ENCODE assay signal across 1 cellular context in the genomic region with DNA sequence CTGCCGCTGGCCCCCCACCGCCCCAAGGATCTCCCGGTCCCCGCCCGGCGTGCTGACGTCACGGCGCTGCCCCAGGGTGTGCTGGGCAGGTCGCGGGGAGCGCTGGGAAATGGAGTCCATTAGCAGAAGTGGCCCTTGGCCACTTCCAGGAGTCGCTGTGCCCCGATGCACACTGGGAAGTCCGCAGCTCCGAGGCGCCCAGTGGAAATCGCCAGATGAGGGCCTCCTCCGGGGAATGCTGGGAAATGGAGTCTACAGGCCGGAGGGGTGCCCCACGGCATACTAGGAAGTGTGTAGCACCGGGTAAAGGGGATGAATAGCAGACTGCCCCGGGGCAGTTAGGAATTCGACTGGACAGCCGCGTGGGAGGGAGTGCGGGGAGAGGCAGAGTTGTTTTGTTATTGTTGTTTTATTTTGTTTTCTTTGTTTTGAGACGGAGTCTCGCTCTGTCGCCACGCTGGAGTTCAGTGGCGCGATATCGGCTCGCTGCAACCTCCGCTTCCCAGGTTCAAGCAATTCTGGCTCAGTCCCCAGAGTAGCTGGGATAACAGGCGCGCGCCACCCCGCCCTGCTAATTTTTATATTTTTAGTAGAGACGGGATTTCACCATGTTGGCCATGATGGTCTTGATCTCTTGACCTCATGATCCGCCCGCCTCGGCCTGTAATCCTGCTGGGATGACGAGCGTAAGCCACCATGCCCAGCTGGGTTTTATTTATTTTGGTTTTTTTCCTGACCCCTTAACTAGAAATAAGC.
TF ChIP-seq lines count a peak whose summit lies in the region.

A gene (minus strand): TSS at position 2 of the 756 bp plus-strand sequence. CDS start 94 bp downstream, outside the sequence.

TF ChIP-seq in K562, 482 proteins besides CTCF, POLR2A, EP300 and RAD21 (continued from another document and continues in another):
- TF ChIP-seq ESRRA (IDR thresholded peaks at IDR 0.05; ENCODE audit: borderline replicate concordance, low read depth) (peak; percentile 13; the same call in 1 of the 2 replicates), ARHGAP35 (IDR thresholded peaks at IDR 0.05; ENCODE audit: partially characterized antibody) (no peak), ZNF217 (CRISPR knock-in tag; IDR thresholded peaks at IDR 0.05) (no peak), RCOR1 (IDR thresholded peaks at IDR 0.05; ENCODE audit: borderline replicate concordance in 1 of 2, low read depth in 2 of 2, low read length in 2 of 2) (no peak), KAT8 (IDR thresholded peaks at IDR 0.05; ENCODE audit: low read depth) (no peak), ZNF274 (IDR thresholded peaks at IDR 0.05; ENCODE audit: borderline replicate concordance, low read depth, low read length) (no peak), SRSF3 (IDR thresholded peaks at IDR 0.05; ENCODE audit: insufficient read depth, low read length) (no peak), HOXB6 (CRISPR knock-in tag; IDR thresholded peaks at IDR 0.05; ENCODE audit: borderline replicate concordance) (no peak), SRSF7 (optimal IDR thresholded peaks at IDR 0.05; ENCODE audit: low read depth, low read length) (no peak), ZBED1 (IDR thresholded peaks at IDR 0.05) (no peak), SMC3 (conservative IDR thresholded peaks at IDR 0.05; ENCODE audit: insufficient read depth, low read depth, low read length) (no peak), ZNF23 (CRISPR knock-in tag; IDR thresholded peaks at IDR 0.05) (no peak), ZNF75A (CRISPR knock-in tag; IDR thresholded peaks at IDR 0.05) (no peak), NFATC3 (IDR thresholded peaks at IDR 0.05) (no peak), MTF1 (CRISPR knock-in tag; IDR thresholded peaks at IDR 0.05; ENCODE audit: borderline replicate concordance) (no peak), PPARD (CRISPR knock-in tag; IDR thresholded peaks at IDR 0.05) (no peak), SIN3A (IDR thresholded peaks at IDR 0.05; ENCODE audit: borderline replicate concordance in 2 of 2, control insufficient read depth in 1 of 2, low read depth in 2 of 2, low read length in 2 of 2) (peak in 1 of 2 experiments; percentile 70; a peak in 1 of 4 replicates), ZNF24 (IDR thresholded peaks at IDR 0.05) (peak; percentile 9; the same call in 1 of the 2 replicates), RFX5 (IDR thresholded peaks at IDR 0.05; ENCODE audit: low read depth, low read length) (no peak), ZNF699 (CRISPR knock-in tag; IDR thresholded peaks at IDR 0.05; ENCODE audit: insufficient replicate concordance) (no peak), SMARCB1 (IDR thresholded peaks at IDR 0.05; ENCODE audit: insufficient read length, low read depth) (no peak), SREBF2 (CRISPR knock-in tag; IDR thresholded peaks at IDR 0.05) (no peak), ZNF707 (CRISPR knock-in tag; conservative IDR thresholded peaks at IDR 0.05) (0 out of 2 replicates have a peak, but pooled peaks have one; percentile 9)
- TF ChIP-seq, protein P1, sequence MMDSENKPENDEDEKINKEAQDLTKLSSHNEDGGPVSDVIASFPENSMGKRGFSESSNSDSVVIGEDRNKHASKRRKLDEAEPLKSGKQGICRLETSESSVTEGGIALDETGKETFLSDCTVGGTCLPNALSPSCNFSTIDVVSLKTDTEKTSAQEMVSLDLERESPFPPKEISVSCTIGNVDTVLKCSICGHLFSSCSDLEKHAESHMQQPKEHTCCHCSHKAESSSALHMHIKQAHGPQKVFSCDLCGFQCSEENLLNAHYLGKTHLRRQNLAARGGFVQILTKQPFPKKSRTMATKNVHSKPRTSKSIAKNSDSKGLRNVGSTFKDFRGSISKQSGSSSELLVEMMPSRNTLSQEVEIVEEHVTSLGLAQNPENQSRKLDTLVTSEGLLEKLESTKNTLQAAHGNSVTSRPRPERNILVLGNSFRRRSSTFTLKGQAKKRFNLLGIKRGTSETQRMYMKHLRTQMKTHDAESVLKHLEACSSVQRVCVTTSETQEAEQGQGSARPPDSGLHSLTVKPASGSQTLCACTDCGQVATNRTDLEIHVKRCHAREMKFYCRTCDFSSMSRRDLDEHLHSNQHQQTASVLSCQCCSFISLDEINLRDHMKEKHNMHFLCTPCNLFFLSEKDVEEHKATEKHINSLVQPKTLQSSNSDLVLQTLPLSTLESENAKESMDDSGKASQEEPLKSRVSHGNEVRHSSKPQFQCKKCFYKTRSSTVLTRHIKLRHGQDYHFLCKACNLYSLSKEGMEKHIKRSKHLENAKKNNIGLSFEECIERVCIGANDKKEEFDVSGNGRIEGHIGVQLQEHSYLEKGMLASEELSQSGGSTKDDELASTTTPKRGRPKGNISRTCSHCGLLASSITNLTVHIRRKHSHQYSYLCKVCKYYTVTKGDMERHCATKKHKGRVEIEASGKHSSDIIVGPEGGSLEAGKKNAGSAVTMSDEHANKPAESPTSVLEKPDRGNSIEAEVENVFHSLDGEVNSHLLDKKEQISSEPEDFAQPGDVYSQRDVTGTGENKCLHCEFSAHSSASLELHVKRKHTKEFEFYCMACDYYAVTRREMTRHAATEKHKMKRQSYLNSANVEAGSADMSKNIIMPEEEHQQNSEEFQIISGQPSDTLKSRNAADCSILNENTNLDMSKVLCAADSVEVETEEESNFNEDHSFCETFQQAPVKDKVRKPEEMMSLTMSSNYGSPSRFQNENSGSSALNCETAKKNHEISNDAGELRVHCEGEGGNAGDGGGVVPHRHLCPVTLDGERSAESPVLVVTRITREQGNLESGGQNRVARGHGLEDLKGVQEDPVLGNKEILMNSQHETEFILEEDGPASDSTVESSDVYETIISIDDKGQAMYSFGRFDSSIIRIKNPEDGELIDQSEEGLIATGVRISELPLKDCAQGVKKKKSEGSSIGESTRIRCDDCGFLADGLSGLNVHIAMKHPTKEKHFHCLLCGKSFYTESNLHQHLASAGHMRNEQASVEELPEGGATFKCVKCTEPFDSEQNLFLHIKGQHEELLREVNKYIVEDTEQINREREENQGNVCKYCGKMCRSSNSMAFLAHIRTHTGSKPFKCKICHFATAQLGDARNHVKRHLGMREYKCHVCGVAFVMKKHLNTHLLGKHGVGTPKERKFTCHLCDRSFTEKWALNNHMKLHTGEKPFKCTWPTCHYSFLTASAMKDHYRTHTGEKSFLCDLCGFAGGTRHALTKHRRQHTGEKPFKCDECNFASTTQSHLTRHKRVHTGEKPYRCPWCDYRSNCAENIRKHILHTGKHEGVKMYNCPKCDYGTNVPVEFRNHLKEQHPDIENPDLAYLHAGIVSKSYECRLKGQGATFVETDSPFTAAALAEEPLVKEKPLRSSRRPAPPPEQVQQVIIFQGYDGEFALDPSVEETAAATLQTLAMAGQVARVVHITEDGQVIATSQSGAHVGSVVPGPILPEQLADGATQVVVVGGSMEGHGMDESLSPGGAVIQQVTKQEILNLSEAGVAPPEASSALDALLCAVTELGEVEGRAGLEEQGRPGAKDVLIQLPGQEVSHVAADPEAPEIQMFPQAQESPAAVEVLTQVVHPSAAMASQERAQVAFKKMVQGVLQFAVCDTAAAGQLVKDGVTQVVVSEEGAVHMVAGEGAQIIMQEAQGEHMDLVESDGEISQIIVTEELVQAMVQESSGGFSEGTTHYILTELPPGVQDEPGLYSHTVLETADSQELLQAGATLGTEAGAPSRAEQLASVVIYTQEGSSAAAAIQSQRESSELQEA (IDR thresholded peaks at IDR 0.05; ENCODE audit: low read depth): no peak
- TF ChIP-seq, protein P2, sequence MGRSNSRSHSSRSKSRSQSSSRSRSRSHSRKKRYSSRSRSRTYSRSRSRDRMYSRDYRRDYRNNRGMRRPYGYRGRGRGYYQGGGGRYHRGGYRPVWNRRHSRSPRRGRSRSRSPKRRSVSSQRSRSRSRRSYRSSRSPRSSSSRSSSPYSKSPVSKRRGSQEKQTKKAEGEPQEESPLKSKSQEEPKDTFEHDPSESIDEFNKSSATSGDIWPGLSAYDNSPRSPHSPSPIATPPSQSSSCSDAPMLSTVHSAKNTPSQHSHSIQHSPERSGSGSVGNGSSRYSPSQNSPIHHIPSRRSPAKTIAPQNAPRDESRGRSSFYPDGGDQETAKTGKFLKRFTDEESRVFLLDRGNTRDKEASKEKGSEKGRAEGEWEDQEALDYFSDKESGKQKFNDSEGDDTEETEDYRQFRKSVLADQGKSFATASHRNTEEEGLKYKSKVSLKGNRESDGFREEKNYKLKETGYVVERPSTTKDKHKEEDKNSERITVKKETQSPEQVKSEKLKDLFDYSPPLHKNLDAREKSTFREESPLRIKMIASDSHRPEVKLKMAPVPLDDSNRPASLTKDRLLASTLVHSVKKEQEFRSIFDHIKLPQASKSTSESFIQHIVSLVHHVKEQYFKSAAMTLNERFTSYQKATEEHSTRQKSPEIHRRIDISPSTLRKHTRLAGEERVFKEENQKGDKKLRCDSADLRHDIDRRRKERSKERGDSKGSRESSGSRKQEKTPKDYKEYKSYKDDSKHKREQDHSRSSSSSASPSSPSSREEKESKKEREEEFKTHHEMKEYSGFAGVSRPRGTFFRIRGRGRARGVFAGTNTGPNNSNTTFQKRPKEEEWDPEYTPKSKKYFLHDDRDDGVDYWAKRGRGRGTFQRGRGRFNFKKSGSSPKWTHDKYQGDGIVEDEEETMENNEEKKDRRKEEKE (IDR thresholded peaks at IDR 0.05; ENCODE audit: borderline replicate concordance in 1 of 2, control insufficient read depth in 1 of 2, low read depth in 2 of 2, low read length in 1 of 2): peak in 1 of 2 experiments; percentile 85; a peak in 1 of 4 replicates
- TF ChIP-seq, protein P3, sequence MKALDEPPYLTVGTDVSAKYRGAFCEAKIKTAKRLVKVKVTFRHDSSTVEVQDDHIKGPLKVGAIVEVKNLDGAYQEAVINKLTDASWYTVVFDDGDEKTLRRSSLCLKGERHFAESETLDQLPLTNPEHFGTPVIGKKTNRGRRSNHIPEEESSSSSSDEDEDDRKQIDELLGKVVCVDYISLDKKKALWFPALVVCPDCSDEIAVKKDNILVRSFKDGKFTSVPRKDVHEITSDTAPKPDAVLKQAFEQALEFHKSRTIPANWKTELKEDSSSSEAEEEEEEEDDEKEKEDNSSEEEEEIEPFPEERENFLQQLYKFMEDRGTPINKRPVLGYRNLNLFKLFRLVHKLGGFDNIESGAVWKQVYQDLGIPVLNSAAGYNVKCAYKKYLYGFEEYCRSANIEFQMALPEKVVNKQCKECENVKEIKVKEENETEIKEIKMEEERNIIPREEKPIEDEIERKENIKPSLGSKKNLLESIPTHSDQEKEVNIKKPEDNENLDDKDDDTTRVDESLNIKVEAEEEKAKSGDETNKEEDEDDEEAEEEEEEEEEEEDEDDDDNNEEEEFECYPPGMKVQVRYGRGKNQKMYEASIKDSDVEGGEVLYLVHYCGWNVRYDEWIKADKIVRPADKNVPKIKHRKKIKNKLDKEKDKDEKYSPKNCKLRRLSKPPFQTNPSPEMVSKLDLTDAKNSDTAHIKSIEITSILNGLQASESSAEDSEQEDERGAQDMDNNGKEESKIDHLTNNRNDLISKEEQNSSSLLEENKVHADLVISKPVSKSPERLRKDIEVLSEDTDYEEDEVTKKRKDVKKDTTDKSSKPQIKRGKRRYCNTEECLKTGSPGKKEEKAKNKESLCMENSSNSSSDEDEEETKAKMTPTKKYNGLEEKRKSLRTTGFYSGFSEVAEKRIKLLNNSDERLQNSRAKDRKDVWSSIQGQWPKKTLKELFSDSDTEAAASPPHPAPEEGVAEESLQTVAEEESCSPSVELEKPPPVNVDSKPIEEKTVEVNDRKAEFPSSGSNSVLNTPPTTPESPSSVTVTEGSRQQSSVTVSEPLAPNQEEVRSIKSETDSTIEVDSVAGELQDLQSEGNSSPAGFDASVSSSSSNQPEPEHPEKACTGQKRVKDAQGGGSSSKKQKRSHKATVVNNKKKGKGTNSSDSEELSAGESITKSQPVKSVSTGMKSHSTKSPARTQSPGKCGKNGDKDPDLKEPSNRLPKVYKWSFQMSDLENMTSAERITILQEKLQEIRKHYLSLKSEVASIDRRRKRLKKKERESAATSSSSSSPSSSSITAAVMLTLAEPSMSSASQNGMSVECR (CRISPR knock-in tag; IDR thresholded peaks at IDR 0.05): peak; percentile 32; the same call in 1 of the 2 replicates
- TF ChIP-seq, protein P4, sequence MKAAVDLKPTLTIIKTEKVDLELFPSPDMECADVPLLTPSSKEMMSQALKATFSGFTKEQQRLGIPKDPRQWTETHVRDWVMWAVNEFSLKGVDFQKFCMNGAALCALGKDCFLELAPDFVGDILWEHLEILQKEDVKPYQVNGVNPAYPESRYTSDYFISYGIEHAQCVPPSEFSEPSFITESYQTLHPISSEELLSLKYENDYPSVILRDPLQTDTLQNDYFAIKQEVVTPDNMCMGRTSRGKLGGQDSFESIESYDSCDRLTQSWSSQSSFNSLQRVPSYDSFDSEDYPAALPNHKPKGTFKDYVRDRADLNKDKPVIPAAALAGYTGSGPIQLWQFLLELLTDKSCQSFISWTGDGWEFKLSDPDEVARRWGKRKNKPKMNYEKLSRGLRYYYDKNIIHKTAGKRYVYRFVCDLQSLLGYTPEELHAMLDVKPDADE (conservative IDR thresholded peaks at IDR 0.05; ENCODE audit: control insufficient read depth, low read depth, low read length): peak; percentile 97
- TF ChIP-seq, protein P5, sequence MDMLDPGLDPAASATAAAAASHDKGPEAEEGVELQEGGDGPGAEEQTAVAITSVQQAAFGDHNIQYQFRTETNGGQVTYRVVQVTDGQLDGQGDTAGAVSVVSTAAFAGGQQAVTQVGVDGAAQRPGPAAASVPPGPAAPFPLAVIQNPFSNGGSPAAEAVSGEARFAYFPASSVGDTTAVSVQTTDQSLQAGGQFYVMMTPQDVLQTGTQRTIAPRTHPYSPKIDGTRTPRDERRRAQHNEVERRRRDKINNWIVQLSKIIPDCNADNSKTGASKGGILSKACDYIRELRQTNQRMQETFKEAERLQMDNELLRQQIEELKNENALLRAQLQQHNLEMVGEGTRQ (CRISPR knock-in tag; IDR thresholded peaks at IDR 0.05): no peak
- TF ChIP-seq, protein P6, sequence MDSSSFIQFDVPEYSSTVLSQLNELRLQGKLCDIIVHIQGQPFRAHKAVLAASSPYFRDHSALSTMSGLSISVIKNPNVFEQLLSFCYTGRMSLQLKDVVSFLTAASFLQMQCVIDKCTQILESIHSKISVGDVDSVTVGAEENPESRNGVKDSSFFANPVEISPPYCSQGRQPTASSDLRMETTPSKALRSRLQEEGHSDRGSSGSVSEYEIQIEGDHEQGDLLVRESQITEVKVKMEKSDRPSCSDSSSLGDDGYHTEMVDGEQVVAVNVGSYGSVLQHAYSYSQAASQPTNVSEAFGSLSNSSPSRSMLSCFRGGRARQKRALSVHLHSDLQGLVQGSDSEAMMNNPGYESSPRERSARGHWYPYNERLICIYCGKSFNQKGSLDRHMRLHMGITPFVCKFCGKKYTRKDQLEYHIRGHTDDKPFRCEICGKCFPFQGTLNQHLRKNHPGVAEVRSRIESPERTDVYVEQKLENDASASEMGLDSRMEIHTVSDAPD (CRISPR knock-in tag; IDR thresholded peaks at IDR 0.05): no peak
- TF ChIP-seq, protein P7, sequence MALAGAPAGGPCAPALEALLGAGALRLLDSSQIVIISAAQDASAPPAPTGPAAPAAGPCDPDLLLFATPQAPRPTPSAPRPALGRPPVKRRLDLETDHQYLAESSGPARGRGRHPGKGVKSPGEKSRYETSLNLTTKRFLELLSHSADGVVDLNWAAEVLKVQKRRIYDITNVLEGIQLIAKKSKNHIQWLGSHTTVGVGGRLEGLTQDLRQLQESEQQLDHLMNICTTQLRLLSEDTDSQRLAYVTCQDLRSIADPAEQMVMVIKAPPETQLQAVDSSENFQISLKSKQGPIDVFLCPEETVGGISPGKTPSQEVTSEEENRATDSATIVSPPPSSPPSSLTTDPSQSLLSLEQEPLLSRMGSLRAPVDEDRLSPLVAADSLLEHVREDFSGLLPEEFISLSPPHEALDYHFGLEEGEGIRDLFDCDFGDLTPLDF (CRISPR knock-in tag; IDR thresholded peaks at IDR 0.05): 0 out of 2 replicates have a peak, but pooled peaks have one; percentile 75
- TF ChIP-seq, protein P8, sequence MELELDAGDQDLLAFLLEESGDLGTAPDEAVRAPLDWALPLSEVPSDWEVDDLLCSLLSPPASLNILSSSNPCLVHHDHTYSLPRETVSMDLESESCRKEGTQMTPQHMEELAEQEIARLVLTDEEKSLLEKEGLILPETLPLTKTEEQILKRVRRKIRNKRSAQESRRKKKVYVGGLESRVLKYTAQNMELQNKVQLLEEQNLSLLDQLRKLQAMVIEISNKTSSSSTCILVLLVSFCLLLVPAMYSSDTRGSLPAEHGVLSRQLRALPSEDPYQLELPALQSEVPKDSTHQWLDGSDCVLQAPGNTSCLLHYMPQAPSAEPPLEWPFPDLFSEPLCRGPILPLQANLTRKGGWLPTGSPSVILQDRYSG (tag; conservative IDR thresholded peaks at IDR 0.05; ENCODE audit: low read depth): no peak
